8 cellular contexts compared by ENCODE assay signal in the genomic region with DNA sequence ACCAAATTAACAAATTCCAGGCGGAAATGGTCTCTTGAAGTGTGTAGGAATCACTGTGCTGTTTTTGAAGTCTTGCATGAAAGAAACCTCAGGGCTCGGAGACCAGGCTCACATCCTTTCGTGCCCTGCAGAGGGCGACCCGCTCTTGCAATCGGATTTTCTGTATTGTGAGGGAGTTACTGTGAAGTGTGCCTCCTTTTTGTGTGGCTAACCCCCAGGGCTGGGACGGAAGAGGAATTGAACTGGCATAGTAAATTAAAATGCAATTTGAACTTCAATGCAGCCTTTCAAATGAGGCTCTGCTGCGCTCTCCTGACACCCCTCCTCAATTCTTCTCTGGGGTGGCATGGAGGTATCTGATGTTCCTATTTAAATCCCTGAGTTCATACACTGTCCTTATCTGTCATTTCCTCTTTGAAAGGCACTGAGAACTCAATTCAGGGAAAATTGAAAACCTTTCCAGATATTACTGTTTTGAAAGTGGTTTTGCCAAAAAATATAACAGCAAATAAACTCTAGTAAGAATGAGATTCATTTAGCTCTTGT. TPM values are rescaled to one million over a fixed set of nuclear protein-coding genes. Genes with fewer than 3 reads are reported as not detected.
DNase-seq lines count a peak whose midpoint lies in the region; ATAC-seq and TF ChIP-seq lines count a peak whose summit lies in the region.

No MANE protein-coding gene starts in this region.

- H3K36me3 ChIP-seq in MM.1S (replicated peaks; ENCODE audit: insufficient read depth, low read length): no peaks in the 10 kb centered on the region
- H3K36me3 ChIP-seq in hepatocyte (replicated peaks; ENCODE audit: insufficient read depth, low read depth): no peaks in the 10 kb centered on the region

- H3K79me2 ChIP-seq in MM.1S (ENCODE audit: low read length) (no peaks in the 10 kb centered on the region), hepatocyte (no peaks in the 10 kb centered on the region)

- H3K9me2 ChIP-seq in MM.1S (replicated peaks; ENCODE audit: insufficient read depth, low read length) (no peaks in the 10 kb centered on the region), hepatocyte (replicated peaks; ENCODE audit: insufficient read depth) (no peaks in the 10 kb centered on the region)

- H3K4me1 ChIP-seq in MM.1S (ENCODE audit: low read length): peaks cover 7% of the 10 kb centered on the region; the same call in 1 of the 2 replicates
- no peaks in the 10 kb centered on the region for H3K4me1 ChIP-seq in hepatocyte (ENCODE audit: insufficient read depth)

- WGBS in hepatocyte (ENCODE audit: low lambda C conversion rate, missing lambda C conversion rate): 8% methylated on average over 8 of the region's 8 CpGs

- H3K27me3 ChIP-seq in MM.1S (replicated peaks; ENCODE audit: insufficient read depth, low read length): no peaks in the 10 kb centered on the region
- no peaks in the 10 kb centered on the region for H3K27me3 ChIP-seq in hepatocyte

- H3K9ac ChIP-seq in MM.1S (ENCODE audit: low read length): no peak overlapping the region

- H2AFZ ChIP-seq in MM.1S (ENCODE audit: low read length): peak overlapping the region; percentile 70
- H2AFZ ChIP-seq in hepatocyte: no peak overlapping the region

- H3F3A ChIP-seq in MM.1S (ENCODE audit: insufficient read depth, low read length): no peaks in the 10 kb centered on the region

- H3K4me3 ChIP-seq in MM.1S (ENCODE audit: low read length) (no peak overlapping the region), hepatocyte (no peak overlapping the region)

- H3K4me2 ChIP-seq in MM.1S (ENCODE audit: low read depth, low read length): 0 out of 2 replicates have a peak overlapping the region, but pooled peaks have one; percentile 18
- H3K4me2 ChIP-seq in hepatocyte: no peak overlapping the region

- TF ChIP-seq CTCF in MM.1S (IDR thresholded peaks at IDR 0.05; ENCODE audit: low read length) (peak; percentile 80), hepatocyte (IDR thresholded peaks at IDR 0.05; ENCODE audit: poor library complexity) (peak; percentile 58)

- H3K36me3 Mint-ChIP-seq in activated naive CD4-positive, alpha-beta T cell treated with anti-CD3 and anti-CD28 coated beads, Interleukin-2, amount 50 U/mL, for 72 hours: no peaks in the 10 kb centered on the region

- H4K20me1 ChIP-seq in MM.1S (ENCODE audit: insufficient read depth, low read length) (no peaks in the 10 kb centered on the region), hepatocyte (ENCODE audit: insufficient read depth, poor library complexity, severe bottlenecking) (no peaks in the 10 kb centered on the region)

- ATAC-seq in SK-N-SH treated with all-trans-retinoic acid at 6 μM for 48 hours: peak; percentile 95
- peak; percentile 82 to 89 for ATAC-seq in activated naive CD4-positive, alpha-beta T cell treated with anti-CD3 and anti-CD28 coated beads, Interleukin-2, amount 50 U/mL, for 72 hours
- ATAC-seq in GM21723 (IDR thresholded peaks at IDR 0.05; ENCODE audit: unreplicated experiment): no peak

- no peak overlapping the region for H3K27ac ChIP-seq in MM.1S (ENCODE audit: low read length)
- H3K27ac ChIP-seq in hepatocyte: no peak overlapping the region

- H3K27ac Mint-ChIP-seq in activated naive CD4-positive, alpha-beta T cell treated with anti-CD3 and anti-CD28 coated beads, Interleukin-2, amount 50 U/mL, for 72 hours: peak overlapping the region in 1 of 2 donors; percentile 48

- no peaks in the 10 kb centered on the region for H3K9me3 Mint-ChIP-seq in activated naive CD4-positive, alpha-beta T cell treated with anti-CD3 and anti-CD28 coated beads, Interleukin-2, amount 50 U/mL, for 72 hours

- H3K9me3 ChIP-seq in MM.1S (replicated peaks; ENCODE audit: insufficient read depth, low read length) (no peaks in the 10 kb centered on the region), hepatocyte (ENCODE audit: low read depth) (no peaks in the 10 kb centered on the region)

- DNase-seq in Daoy (ENCODE audit: low read depth) (peak; percentile 69), MM.1S (peak; percentile 75), hepatocyte (ENCODE audit: low spot score) (peak; percentile 57), NCI-H187 treated with DMSO at 0.1 percent for 48 hours (lab: John Stamatoyannopoulos, UW) (no peak)
- peak in 1 of 2 donors; percentile 56 for DNase-seq in activated naive CD4-positive, alpha-beta T cell treated with anti-CD3 and anti-CD28 coated beads, Interleukin-2, amount 50 U/mL, for 72 hours (ENCODE audit: low spot score in 2 of 2)
- DNase-seq in stimulated activated CD4-positive, alpha-beta T cell treated with anti-CD3 and anti-CD28 coated beads, Interleukin-1b, Interleukin-23, amount 100 ng/mL, for 4 hours (ENCODE audit: low read depth in 2 of 2): peak; percentile 21 to 28

TF ChIP-seq in SK-N-SH treated with all-trans-retinoic acid at 6 μM for 48 hours, 23 proteins besides CTCF, POLR2A, EP300 and RAD21:
- TF ChIP-seq ISL1 (CRISPR knock-in tag; IDR thresholded peaks at IDR 0.05) (no peak), OSR1 (CRISPR knock-in tag; IDR thresholded peaks at IDR 0.05) (no peak), ZNF8 (CRISPR knock-in tag; IDR thresholded peaks at IDR 0.05) (no peak), CSDC2 (CRISPR knock-in tag; IDR thresholded peaks at IDR 0.05) (no peak), SNAI2 (CRISPR knock-in tag; IDR thresholded peaks at IDR 0.05) (no peak), GLIS3 (CRISPR knock-in tag; IDR thresholded peaks at IDR 0.05) (no peak), ZNF70 (CRISPR knock-in tag; IDR thresholded peaks at IDR 0.05) (no peak), ESRRG (CRISPR knock-in tag; IDR thresholded peaks at IDR 0.05) (no peak)

RNA-seq across cellular contexts. Expression of a gene that starts 51.5 kb away (rescaled TPM):
- total RNA-seq in Daoy (2014; rRNA removed; shearing (Covaris generic)): 4.1 and 5.4 TPM in 2 replicates
- total RNA-seq in activated naive CD4-positive, alpha-beta T cell treated with anti-CD3 and anti-CD28 coated beads, Interleukin-2, amount 50 U/mL, for 72 hours: under 1 TPM in 1 of 2 donors, not detected in 1; 0.77 TPM
- total RNA-seq in hepatocyte: 0.60 and 1.1 TPM in 2 replicates
- polyA plus RNA-seq in hepatocyte: 0.89 TPM in 1 of 2 replicates, not detected in the other
